ENCODE assay signal across 8 cellular contexts in the genomic region with DNA sequence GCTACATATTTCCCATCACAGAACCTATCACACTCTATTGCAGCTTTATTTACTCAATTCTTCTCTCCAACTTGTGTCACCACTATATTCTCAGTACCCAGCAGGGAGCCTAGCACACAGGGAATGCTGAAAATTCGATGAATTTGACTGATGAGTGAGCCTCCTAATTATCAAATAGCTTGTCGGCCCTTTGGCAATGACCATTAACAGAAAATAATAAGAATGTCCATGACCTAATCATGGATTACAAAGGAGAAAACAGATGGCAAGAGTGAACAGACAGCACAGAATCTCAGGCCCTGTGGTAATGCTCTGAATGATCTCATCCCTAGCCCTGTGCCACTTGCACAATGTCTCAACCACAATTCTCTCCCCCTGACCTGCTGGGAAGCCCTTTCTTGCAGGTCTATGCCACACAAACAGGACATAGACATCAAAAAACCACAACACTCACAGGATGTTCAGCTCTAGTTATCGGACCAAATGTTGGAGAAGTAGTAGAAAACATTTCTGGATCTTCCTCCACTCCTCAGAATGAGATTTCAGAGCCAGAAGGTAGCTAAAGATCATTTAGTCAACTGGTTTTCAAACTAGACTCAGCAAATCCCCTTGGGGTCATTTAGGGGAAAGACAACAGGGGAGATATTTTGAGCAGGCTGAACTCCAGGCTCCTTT.
DNase-seq lines count a peak whose midpoint lies in the region; ATAC-seq and TF ChIP-seq lines count a peak whose summit lies in the region.

No MANE protein-coding gene starts in this region.

- peak overlapping the region; percentile 35 for H3K4me2 ChIP-seq in mesenchymal stem cell (ENCODE audit: low read length, poor library complexity, severe bottlenecking)

- H2AK5ac ChIP-seq in mesenchymal stem cell (ENCODE audit: low read length, severe bottlenecking), result no peak overlapping the region

- H2BK5ac ChIP-seq in mesenchymal stem cell (ENCODE audit: low read depth, low read length, poor library complexity, severe bottlenecking), result peak overlapping the region; percentile 24

- peak overlapping the region; percentile 89 for H3K27ac ChIP-seq in mesenchymal stem cell (ENCODE audit: low read length, poor library complexity, severe bottlenecking)

- H4K8ac ChIP-seq in mesenchymal stem cell (ENCODE audit: low read length), result no peak overlapping the region

- no peaks in the 10 kb centered on the region for H3K9me3 ChIP-seq in mesenchymal stem cell (ENCODE audit: control insufficient read depth, low read length)

- peak overlapping the region; percentile 56 for H3K9ac ChIP-seq in mesenchymal stem cell (ENCODE audit: low read length)

- peaks cover 8% of the 10 kb centered on the region for H3K4me1 ChIP-seq in mesenchymal stem cell (ENCODE audit: control insufficient read depth, insufficient read depth, low read depth, low read length)

- H2BK120ac ChIP-seq in mesenchymal stem cell (ENCODE audit: low read depth, low read length), result no peak overlapping the region

- peak; percentile 74 for ATAC-seq in SK-N-SH treated with all-trans-retinoic acid at 6 μM for 48 hours
- no peak for ATAC-seq in GM21360 (IDR thresholded peaks at IDR 0.05; ENCODE audit: unreplicated experiment)
- no peak for ATAC-seq in GM18909 (IDR thresholded peaks at IDR 0.05; ENCODE audit: poor library complexity, unreplicated experiment)

- H2BK15ac ChIP-seq in mesenchymal stem cell (ENCODE audit: low read depth, poor library complexity, severe bottlenecking), result no peak overlapping the region

- WGBS in mesenchymal stem cell, result 8% methylated on average over 2 of the region's 3 CpGs

- H2BK12ac ChIP-seq in mesenchymal stem cell (ENCODE audit: low read length in 2 of 2), result no peak overlapping the region

- H3K79me1 ChIP-seq in mesenchymal stem cell (replicated peaks; ENCODE audit: low read length, poor library complexity, severe bottlenecking), result peaks cover 14% of the 10 kb centered on the region

- DNase-seq in activated naive CD4-positive, alpha-beta T cell treated with Interleukin-2 at 50 U/mL for 16 hours, result peak; percentile 24
- DNase-seq in activated naive CD4-positive, alpha-beta T cell treated with anti-CD3 and anti-CD28 coated beads, Interleukin-2, amount 50 U/mL, for 16 hours, result no peak
- DNase-seq in central memory CD4-positive, alpha-beta T cell, result peak; percentile 56
- peak; percentile 99 for DNase-seq in mesenchymal stem cell
- no peak for DNase-seq in NCI-H2081 (lab: John Stamatoyannopoulos, UW)

- peaks cover 4 to 7% of the 10 kb centered on the region in 2 experiments for H3K36me3 ChIP-seq in mesenchymal stem cell (ENCODE audit: control insufficient read depth in 1 of 2, insufficient read depth in 2 of 2, low read depth in 1 of 2, low read length in 2 of 2)

- H3K27me3 ChIP-seq in mesenchymal stem cell (ENCODE audit: control insufficient read depth in 1 of 2, insufficient read depth in 1 of 2, low read length in 2 of 2), result no peaks in the 10 kb centered on the region

- peak overlapping the region in 1 of 2 experiments; percentile 50 for H3K4ac ChIP-seq in mesenchymal stem cell (ENCODE audit: low read depth in 1 of 2, low read length in 2 of 2)

- no peak overlapping the region for H3K23ac ChIP-seq in mesenchymal stem cell (ENCODE audit: low read length in 2 of 2)

- H3K14ac ChIP-seq in mesenchymal stem cell (ENCODE audit: low read length in 2 of 2), result no peak overlapping the region

- H3K4me3 ChIP-seq in mesenchymal stem cell (ENCODE audit: insufficient read depth in 1 of 2, low read depth in 1 of 2, low read length in 2 of 2), result peak overlapping the region in 1 of 2 experiments; percentile 6

- H2AFZ ChIP-seq in mesenchymal stem cell (ENCODE audit: low read depth, low read length), result no peak overlapping the region

- H4K91ac ChIP-seq in mesenchymal stem cell (ENCODE audit: low read length), result no peak overlapping the region

- peak overlapping the region in 1 of 2 experiments; percentile 45 for H3K18ac ChIP-seq in mesenchymal stem cell (ENCODE audit: low read depth in 1 of 2, low read length in 2 of 2)

TF ChIP-seq in SK-N-SH treated with all-trans-retinoic acid at 6 μM for 48 hours, 23 proteins besides CTCF, POLR2A, EP300 and RAD21:
- 0 out of 2 replicates have a peak, but pooled peaks have one; percentile 10 for TF ChIP-seq ZFP3 (CRISPR knock-in tag; IDR thresholded peaks at IDR 0.05)
- TF ChIP-seq ISL1 (CRISPR knock-in tag; IDR thresholded peaks at IDR 0.05), result peak; percentile 84
- TF ChIP-seq RARB (CRISPR knock-in tag; IDR thresholded peaks at IDR 0.05), result no peak
- TF ChIP-seq, protein P1, sequence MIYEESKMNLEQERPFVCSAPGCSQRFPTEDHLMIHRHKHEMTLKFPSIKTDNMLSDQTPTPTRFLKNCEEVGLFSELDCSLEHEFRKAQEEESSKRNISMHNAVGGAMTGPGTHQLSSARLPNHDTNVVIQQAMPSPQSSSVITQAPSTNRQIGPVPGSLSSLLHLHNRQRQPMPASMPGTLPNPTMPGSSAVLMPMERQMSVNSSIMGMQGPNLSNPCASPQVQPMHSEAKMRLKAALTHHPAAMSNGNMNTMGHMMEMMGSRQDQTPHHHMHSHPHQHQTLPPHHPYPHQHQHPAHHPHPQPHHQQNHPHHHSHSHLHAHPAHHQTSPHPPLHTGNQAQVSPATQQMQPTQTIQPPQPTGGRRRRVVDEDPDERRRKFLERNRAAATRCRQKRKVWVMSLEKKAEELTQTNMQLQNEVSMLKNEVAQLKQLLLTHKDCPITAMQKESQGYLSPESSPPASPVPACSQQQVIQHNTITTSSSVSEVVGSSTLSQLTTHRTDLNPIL (CRISPR knock-in tag; IDR thresholded peaks at IDR 0.05; ENCODE audit: low read depth), result peak; percentile 91

Comparison
In these comparisons a context has a peak if more than half of its experiments do, and no peak if none do; other contexts are left out.
1. DNase-seq: peak in activated naive CD4-positive, alpha-beta T cell treated with Interleukin-2 at 50 U/mL for 16 hours (single experiment), central memory CD4-positive, alpha-beta T cell (single experiment) and mesenchymal stem cell (single experiment); none in activated naive CD4-positive, alpha-beta T cell treated with anti-CD3 and anti-CD28 coated beads, Interleukin-2, amount 50 U/mL, for 16 hours (single experiment) and NCI-H2081 (0 of 2).